In genomic region chr20:62203378-62204030, GRCh38 we compare ENCODE assay signal across 25 cellular contexts. TPM values are rescaled to one million over a fixed set of nuclear protein-coding genes. Genes with fewer than 3 reads are reported as not detected.
DNase-seq lines count a peak whose midpoint lies in the region; ATAC-seq, FAIRE-seq and TF ChIP-seq lines count a peak whose summit lies in the region.
"Had no signal": no experiment of that assay in that cellular context is flagged by ENCODE, and none has a peak within 500 bp of the region (broad histone marks: within the 10 kb centered on the region; RNA-seq: fewer than 3 reads in every experiment).

No MANE protein-coding gene starts in this region.

- CTCF ChIA-PET in RWPE1 (lab: Yijun Ruan, JAX), result interaction anchor here (0.6 kb wide), 1 partner anchor 1946 kb away, joined by 3 read pairs; no protein-coding TSS in a partner anchor

- H3K36me3 ChIP-seq in BE2C (peaks cover 39% of the 10 kb centered on the region), body of pancreas (replicated peaks in 1 of 2; ENCODE audit: insufficient read depth in 1 of 2, low read depth in 2 of 2) (peaks cover 10 to 16% of the 10 kb centered on the region in 2 donors)

- no peak for ATAC-seq in body of pancreas
- ATAC-seq in HG02840 (IDR thresholded peaks at IDR 0.05; ENCODE audit: low FRiP score, unreplicated experiment), result no peak
- ATAC-seq: HCT116; stimulated activated effector memory CD8-positive, alpha-beta T cell treated with anti-CD3 and anti-CD28 coated beads, Interleukin-12 subunit alpha, Interleukin-12 subunit beta, amount 100 ng/mL, for 72 hours had no signal

- H3K4me3 ChIP-seq in BE2C (ENCODE audit: low read depth, low read length), result no peak overlapping the region
- no peak overlapping the region for H3K4me3 ChIP-seq in body of pancreas
- H3K4me3 ChIP-seq: smooth muscle cell, transverse colon had no signal

- peaks cover 8% of the 10 kb centered on the region for H3K4me1 Mint-ChIP-seq in glutamatergic neuron (ENCODE audit: low read depth, unreplicated experiment)
- H3K4me1 Mint-ChIP-seq: activated naive CD8-positive, alpha-beta T cell treated with anti-CD3 and anti-CD28 coated beads for 36 hours; stimulated activated effector memory CD8-positive, alpha-beta T cell treated with anti-CD3 and anti-CD28 coated beads, Interleukin-12 subunit alpha, Interleukin-12 subunit beta, amount 100 ng/mL, for 72 hours had no signal

- POLR2A ChIA-PET in RWPE1 (lab: Yijun Ruan, JAX; ENCODE audit: low non-redundant PET), result interaction anchor here (0.5 to 0.6 kb wide), 2 partner anchors 15 to 35 kb away, joined by 3 to 13 read pairs; no protein-coding TSS in a partner anchor

- intact Hi-C loops in body of pancreas (cut with DNase I), result no loop called here

- no peak for FAIRE-seq in RCC 7860 (lab: Jason Lieb, UNC)
- FAIRE-seq: TTC549 had no signal

- H3K4me1 ChIP-seq in BE2C (peaks cover 20% of the 10 kb centered on the region), body of pancreas (no peaks in the 10 kb centered on the region)
- H3K4me1 ChIP-seq: parathyroid adenoma, transverse colon had no signal

- 81 to 87% methylated on average over 18 to 22 of the region's 22 CpGs for WGBS in body of pancreas, 2 donors

- TF ChIP-seq CTCF in BE2C (IDR thresholded peaks at IDR 0.05; ENCODE audit: low read depth, low read length), result no peak
- TF ChIP-seq CTCF in RWPE1 (conservative IDR thresholded peaks at IDR 0.05; ENCODE audit: low read depth), result no peak
- no peak for TF ChIP-seq CTCF in glutamatergic neuron (IDR thresholded peaks at IDR 0.05; ENCODE audit: partially characterized antibody, unreplicated experiment)
- no peak for TF ChIP-seq CTCF in body of pancreas (IDR thresholded peaks at IDR 0.05)

- peaks cover 3% of the 10 kb centered on the region for H3K9me3 Mint-ChIP-seq in glutamatergic neuron (ENCODE audit: unreplicated experiment)
- H3K9me3 Mint-ChIP-seq: activated CD4-positive, alpha-beta T cell treated with anti-CD3 and anti-CD28 coated beads, Interleukin-2, amount 10 ng/mL, durations not matched to agents 7 days and 5 days; activated naive CD8-positive, alpha-beta T cell treated with anti-CD3 and anti-CD28 coated beads for 36 hours; stimulated activated effector memory CD8-positive, alpha-beta T cell treated with anti-CD3 and anti-CD28 coated beads, Interleukin-12 subunit alpha, Interleukin-12 subunit beta, amount 100 ng/mL, for 72 hours had no signal

- H3K36me3 Mint-ChIP-seq in glutamatergic neuron (ENCODE audit: unreplicated experiment), result no peaks in the 10 kb centered on the region

- no peaks in the 10 kb centered on the region for H3K27me3 ChIP-seq in BE2C
- H3K27me3 ChIP-seq in body of pancreas, result no peaks in the 10 kb centered on the region
- H3K27me3 ChIP-seq: transverse colon had no signal

- H3K27ac ChIP-seq in RWPE1 (peak overlapping the region; percentile 61), body of pancreas (no peak overlapping the region)
- H3K27ac ChIP-seq: parathyroid adenoma, transverse colon had no signal

- no peak overlapping the region for H3K27ac Mint-ChIP-seq in glutamatergic neuron (ENCODE audit: unreplicated experiment)
- H3K27ac Mint-ChIP-seq: activated CD4-positive, alpha-beta T cell treated with anti-CD3 and anti-CD28 coated beads, Interleukin-2, amount 10 ng/mL, durations not matched to agents 7 days and 5 days; activated naive CD8-positive, alpha-beta T cell treated with anti-CD3 and anti-CD28 coated beads for 36 hours; stimulated activated effector memory CD8-positive, alpha-beta T cell treated with anti-CD3 and anti-CD28 coated beads, Interleukin-12 subunit alpha, Interleukin-12 subunit beta, amount 100 ng/mL, for 72 hours had no signal

- H3K9me3 ChIP-seq in BE2C (no peaks in the 10 kb centered on the region), body of pancreas (no peaks in the 10 kb centered on the region)
- H3K9me3 ChIP-seq: transverse colon had no signal

- peaks cover 2% of the 10 kb centered on the region for H3K27me3 Mint-ChIP-seq in glutamatergic neuron (ENCODE audit: unreplicated experiment)
- H3K27me3 Mint-ChIP-seq: activated CD4-positive, alpha-beta T cell treated with anti-CD3 and anti-CD28 coated beads, Interleukin-2, amount 10 ng/mL, durations not matched to agents 7 days and 5 days; activated naive CD8-positive, alpha-beta T cell treated with anti-CD3 and anti-CD28 coated beads for 36 hours had no signal

- no peak overlapping the region for H3K4me3 Mint-ChIP-seq in glutamatergic neuron (ENCODE audit: unreplicated experiment)
- H3K4me3 Mint-ChIP-seq: activated CD4-positive, alpha-beta T cell treated with anti-CD3 and anti-CD28 coated beads, Interleukin-2, amount 10 ng/mL, durations not matched to agents 7 days and 5 days; activated naive CD8-positive, alpha-beta T cell treated with anti-CD3 and anti-CD28 coated beads for 36 hours; stimulated activated effector memory CD8-positive, alpha-beta T cell treated with anti-CD3 and anti-CD28 coated beads, Interleukin-12 subunit alpha, Interleukin-12 subunit beta, amount 100 ng/mL, for 72 hours had no signal

- DNase-seq in BE2C, result peak; percentile 54
- peak; percentile 75 for DNase-seq in ELR (ENCODE audit: low read depth)
- no peak for DNase-seq in RWPE1 (ENCODE audit: low spot score)
- peak; percentile 15 for DNase-seq in glutamatergic neuron
- DNase-seq in activated naive CD4-positive, alpha-beta T cell treated with anti-CD3 and anti-CD28 coated beads, Interleukin-2, amount 50 U/mL, for 16 hours, result no peak
- no peak for DNase-seq in body of pancreas
- DNase-seq in RCC 7860 (ENCODE audit: low spot score), result no peak
- DNase-seq: activated CD4-positive, alpha-beta T cell treated with anti-CD3 and anti-CD28 coated beads, Interleukin-2, amount 10 ng/mL, durations not matched to agents 7 days and 5 days; activated naive CD8-positive, alpha-beta T cell treated with anti-CD3 and anti-CD28 coated beads for 36 hours; activated T-cell treated with anti-CD3 and anti-CD28 coated beads, Interleukin-2, amount 50 U/mL, for 1 hour; caudate nucleus; DMS 273 treated with DMSO at 0.1 percent for 48 hours; foreskin fibroblast; NCI-H1092 treated with DMSO at 0.1 percent for 48 hours; transverse colon had no signal

- no peak for TF ChIP-seq POLR2A in body of pancreas (IDR thresholded peaks at IDR 0.05)

RNA-seq across cellular contexts. Expression of gene HRH3, which starts 16.6 kb away (rescaled TPM):
- 13.0 TPM for polyA plus RNA-seq in BE2C (2012; ENCODE audit: insufficient read depth, insufficient read length, low read depth)
- 13.7 TPM for total RNA-seq in glutamatergic neuron (ENCODE audit: unreplicated experiment)
- total RNA-seq in body of pancreas, result under 1 TPM in 1 of 2 donors, not detected in 1; 0.33 TPM
- total RNA-seq: activated CD4-positive, alpha-beta T cell treated with anti-CD3 and anti-CD28 coated beads, Interleukin-2, amount 10 ng/mL, durations not matched to agents 7 days and 5 days; activated naive CD8-positive, alpha-beta T cell treated with anti-CD3 and anti-CD28 coated beads for 36 hours; liver; NCI-H460; OCI-LY7; smooth muscle cell; transverse colon had no signal
- polyA plus RNA-seq: BJ, liver, smooth muscle cell had no signal

RNA-seq across cellular contexts. Expression of gene MTG2, which starts 20.7 kb away (rescaled TPM):
- polyA plus RNA-seq in BE2C (2012; ENCODE audit: insufficient read depth, insufficient read length, low read depth), result 102 TPM
- total RNA-seq in glutamatergic neuron (ENCODE audit: unreplicated experiment) (27.1 TPM), body of pancreas (10 to 100 TPM in 1 of 2 donors, 1 to 10 TPM in 1; 8.8 to 16.5 TPM)

RNA-seq across cellular contexts. Expression of gene OSBPL2, which starts 34.8 kb away (rescaled TPM):
- polyA plus RNA-seq in BE2C (2012; ENCODE audit: insufficient read depth, insufficient read length, low read depth), result 22.4 TPM
- total RNA-seq in glutamatergic neuron (ENCODE audit: unreplicated experiment) (42.6 TPM), body of pancreas (10 to 100 TPM; 54.5 to 71.9 TPM)

RNA-seq across cellular contexts. Expression of gene SS18L1, which starts 59.9 kb away (rescaled TPM):
- 65.5 TPM for polyA plus RNA-seq in BE2C (2012; ENCODE audit: insufficient read depth, insufficient read length, low read depth)
- total RNA-seq in glutamatergic neuron (ENCODE audit: unreplicated experiment) (50.4 TPM), body of pancreas (10 to 100 TPM; 11.4 to 14.5 TPM)

Comparison
In these comparisons a context has a peak if more than half of its experiments do, and no peak if none do; other contexts are left out.
1. DNase-seq: peak in BE2C (single experiment), ELR (single experiment) and glutamatergic neuron (single experiment); none in RWPE1 (single experiment), activated naive CD4-positive, alpha-beta T cell treated with anti-CD3 and anti-CD28 coated beads, Interleukin-2, amount 50 U/mL, for 16 hours (single experiment), body of pancreas (0 of 4) and RCC 7860 (single experiment).
2. RNA of gene HRH3, which starts 16.6 kb away (total RNA-seq): 13.7 TPM in glutamatergic neuron (single experiment); 0.33 TPM in body of pancreas; every median in the first group is over 10 times any median in the second.